In the genomic region with DNA sequence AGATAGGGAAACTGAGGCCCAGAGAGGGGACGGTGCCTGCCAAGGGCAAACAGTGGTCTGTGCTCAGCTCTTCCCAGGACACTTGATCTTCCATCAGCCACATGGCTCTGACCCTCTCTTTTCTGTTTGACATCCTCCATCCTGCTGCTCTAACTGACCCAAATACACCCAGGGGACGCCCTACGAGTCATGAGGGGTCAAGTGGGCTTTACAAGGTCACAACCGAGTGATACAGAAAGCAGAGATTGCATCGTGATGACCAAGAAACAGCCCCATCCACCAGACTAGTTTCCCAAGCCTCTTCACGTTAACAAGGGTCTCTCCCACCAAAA, we compare ENCODE assay signal across 1 cellular context.
TF ChIP-seq lines count a peak whose summit lies in the region.

No MANE protein-coding gene starts in this region.

TF ChIP-seq in WTC11, 78 proteins besides CTCF, POLR2A, EP300 and RAD21:
- TF ChIP-seq, protein P1, sequence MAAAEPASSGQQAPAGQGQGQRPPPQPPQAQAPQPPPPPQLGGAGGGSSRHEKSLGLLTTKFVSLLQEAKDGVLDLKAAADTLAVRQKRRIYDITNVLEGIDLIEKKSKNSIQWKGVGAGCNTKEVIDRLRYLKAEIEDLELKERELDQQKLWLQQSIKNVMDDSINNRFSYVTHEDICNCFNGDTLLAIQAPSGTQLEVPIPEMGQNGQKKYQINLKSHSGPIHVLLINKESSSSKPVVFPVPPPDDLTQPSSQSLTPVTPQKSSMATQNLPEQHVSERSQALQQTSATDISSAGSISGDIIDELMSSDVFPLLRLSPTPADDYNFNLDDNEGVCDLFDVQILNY (CRISPR knock-in tag; IDR thresholded peaks at IDR 0.05): no peak
- TF ChIP-seq, protein P2, sequence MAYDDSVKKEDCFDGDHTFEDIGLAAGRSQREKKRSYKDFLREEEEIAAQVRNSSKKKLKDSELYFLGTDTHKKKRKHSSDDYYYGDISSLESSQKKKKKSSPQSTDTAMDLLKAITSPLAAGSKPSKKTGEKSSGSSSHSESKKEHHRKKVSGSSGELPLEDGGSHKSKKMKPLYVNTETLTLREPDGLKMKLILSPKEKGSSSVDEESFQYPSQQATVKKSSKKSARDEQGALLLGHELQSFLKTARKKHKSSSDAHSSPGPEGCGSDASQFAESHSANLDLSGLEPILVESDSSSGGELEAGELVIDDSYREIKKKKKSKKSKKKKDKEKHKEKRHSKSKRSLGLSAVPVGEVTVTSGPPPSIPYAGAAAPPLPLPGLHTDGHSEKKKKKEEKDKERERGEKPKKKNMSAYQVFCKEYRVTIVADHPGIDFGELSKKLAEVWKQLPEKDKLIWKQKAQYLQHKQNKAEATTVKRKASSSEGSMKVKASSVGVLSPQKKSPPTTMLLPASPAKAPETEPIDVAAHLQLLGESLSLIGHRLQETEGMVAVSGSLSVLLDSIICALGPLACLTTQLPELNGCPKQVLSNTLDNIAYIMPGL (CRISPR knock-in tag; IDR thresholded peaks at IDR 0.05): no peak
- no peak for TF ChIP-seq CBFB (CRISPR knock-in tag; IDR thresholded peaks at IDR 0.05; ENCODE audit: low read depth)
- no peak for TF ChIP-seq ELF4 (CRISPR knock-in tag; IDR thresholded peaks at IDR 0.05; ENCODE audit: low read depth)
- TF ChIP-seq, protein P3, sequence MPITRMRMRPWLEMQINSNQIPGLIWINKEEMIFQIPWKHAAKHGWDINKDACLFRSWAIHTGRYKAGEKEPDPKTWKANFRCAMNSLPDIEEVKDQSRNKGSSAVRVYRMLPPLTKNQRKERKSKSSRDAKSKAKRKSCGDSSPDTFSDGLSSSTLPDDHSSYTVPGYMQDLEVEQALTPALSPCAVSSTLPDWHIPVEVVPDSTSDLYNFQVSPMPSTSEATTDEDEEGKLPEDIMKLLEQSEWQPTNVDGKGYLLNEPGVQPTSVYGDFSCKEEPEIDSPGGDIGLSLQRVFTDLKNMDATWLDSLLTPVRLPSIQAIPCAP (CRISPR knock-in tag; IDR thresholded peaks at IDR 0.05): no peak
TF ChIP-seq in WTC11: peak in this region for 0.
